Comparison of ENCODE assay signal across 15 cellular contexts in genomic region chr17:38568274-38568673, GRCh38. TPM values are rescaled to one million over a fixed set of nuclear protein-coding genes. Genes with fewer than 3 reads are reported as not detected.
DNase-seq lines count a peak whose midpoint lies in the region; ATAC-seq and TF ChIP-seq lines count a peak whose summit lies in the region.
"Had no signal": no experiment of that assay in that cellular context is flagged by ENCODE, and none has a peak within 500 bp of the region (broad histone marks: within the 10 kb centered on the region; RNA-seq: fewer than 3 reads in every experiment).

No MANE protein-coding gene starts in this region.

- H3K4me3 Mint-ChIP-seq in H9, result peak overlapping the region in 1 of 2 experiments; percentile 36; a peak in 1 of 5 replicates
- no peak overlapping the region for H3K4me3 Mint-ChIP-seq in WTC11
- H3K4me3 Mint-ChIP-seq: CD4-positive, CD25-positive, alpha-beta regulatory T cell had no signal

- no peak overlapping the region for H4K5ac ChIP-seq in H9 (ENCODE audit: insufficient read length, low read depth, low read length)

- no peak for TF ChIP-seq POLR2A in transverse colon (IDR thresholded peaks at IDR 0.05)

- H2AFZ ChIP-seq in H9 (ENCODE audit: low read length), result no peak overlapping the region

- H3K4ac ChIP-seq in H9 (ENCODE audit: low read depth, low read length), result no peak overlapping the region

- POLR2A ChIA-PET in WTC11 (lab: Charles Lee), result no interaction called here

- no peak overlapping the region for H3K4me3 ChIP-seq in transverse colon

- H3K18ac ChIP-seq in H9 (ENCODE audit: insufficient read length, low read depth, low read length), result no peak overlapping the region

- no peak overlapping the region for H3K4me2 ChIP-seq in H9 (ENCODE audit: insufficient read depth, insufficient read length, low read length)

- H3K27ac ChIP-seq in H9 (ENCODE audit: insufficient read length, low read depth, low read length) (no peak overlapping the region), substantia nigra (ENCODE audit: low read depth, low read length, poor library complexity, severe bottlenecking) (peak overlapping the region; percentile 100), transverse colon (no peak overlapping the region)

- H3K9me3 ChIP-seq in H9 (ENCODE audit: control insufficient read depth, low read depth, low read length) (no peaks in the 10 kb centered on the region), transverse colon (no peaks in the 10 kb centered on the region)

- H3K23ac ChIP-seq in H9 (ENCODE audit: insufficient read length, low read depth, low read length), result no peak overlapping the region

- no peak overlapping the region for H2BK12ac ChIP-seq in H9 (ENCODE audit: insufficient read length, low read depth, low read length)

- H2BK20ac ChIP-seq in H9 (ENCODE audit: low read depth, low read length, poor library complexity, severe bottlenecking), result no peak overlapping the region

- H3K4me1 ChIP-seq in H9 (ENCODE audit: insufficient read depth, low read length) (0 out of 2 replicates have a peak, but pooled peaks cover 3% of the 10 kb centered on the region), transverse colon (peaks cover 5 to 12% (median 9%) of the 10 kb centered on the region in 4 donors)

- H2BK5ac ChIP-seq in H9 (ENCODE audit: insufficient read length, low read length), result no peak overlapping the region

- H3K27me3 ChIP-seq in H9 (ENCODE audit: insufficient read depth, low read length) (peaks cover 63% of the 10 kb centered on the region), transverse colon (peaks cover 88% of the 10 kb centered on the region)

- intact Hi-C loops in transverse colon (cut with DNase I; ENCODE audit: low total_unique reads), result no loop called here

- no peak overlapping the region; the same call in 1 of the 2 replicates for H3K14ac ChIP-seq in H9 (ENCODE audit: insufficient read depth, low read length)

- H4K20me1 ChIP-seq in H9 (ENCODE audit: control insufficient read depth, insufficient read depth, insufficient read length), result no peaks in the 10 kb centered on the region

- no peaks in the 10 kb centered on the region for H3K36me3 Mint-ChIP-seq in H9 (ENCODE audit: insufficient read depth in 1 of 3, low read depth in 3 of 3)
- H3K36me3 Mint-ChIP-seq in WTC11, result no peaks in the 10 kb centered on the region
- H3K36me3 Mint-ChIP-seq: CD4-positive, CD25-positive, alpha-beta regulatory T cell had no signal

- no peaks in the 10 kb centered on the region for H3K79me1 ChIP-seq in H9 (ENCODE audit: insufficient read depth, low read depth, low read length, poor library complexity, severe bottlenecking)

- in situ Hi-C loops in transverse colon (cut with MboI; ENCODE audit: low pct_ligation_motif_present in 1 of 4, low pct_unique_long_range_greater_than_20kb in 1 of 4, low sequenced_read_pairs in 3 of 4), result loop anchor here in 2 of 4 donors (10.0 to 25.0 kb wide), 2 partner anchors 87 to 94 kb away; partner anchors contain the start of gene EPOP (in 1 of the 2)

- no peak overlapping the region for H2BK15ac ChIP-seq in H9 (ENCODE audit: low read depth, low read length)

- no peak overlapping the region for H2AK5ac ChIP-seq in H9 (ENCODE audit: insufficient read length, low read length)

- H3K4me1 Mint-ChIP-seq in H9, result peaks cover 25 to 43% of the 10 kb centered on the region in 2 experiments
- H3K4me1 Mint-ChIP-seq in WTC11, result peaks cover 40% of the 10 kb centered on the region

- WGBS in H9 (ENCODE audit: extremely low coverage, insufficient read length, low lambda C conversion rate), result no CpG with 5 or more reads among the region's 6 CpGs
- 79% methylated on average over 6 of the region's 6 CpGs; no CpG with 5 or more reads in 1 of the 2 donors for WGBS in transverse colon (ENCODE audit: low coverage in 1 of 2), 2 donors

- H3T11ph ChIP-seq in H9 (ENCODE audit: low read length), result no peak overlapping the region

- H3K56ac ChIP-seq in H9 (ENCODE audit: insufficient read length, low read depth, low read length), result no peak overlapping the region

- peaks cover 15% of the 10 kb centered on the region for H3K23me2 ChIP-seq in H9 (ENCODE audit: insufficient read length, low read depth, low read length, poor library complexity, severe bottlenecking)

- H2BK120ac ChIP-seq in H9 (ENCODE audit: low read depth, low read length, poor library complexity, severe bottlenecking), result no peak overlapping the region

- TF ChIP-seq EP300 in transverse colon (IDR thresholded peaks at IDR 0.05; ENCODE audit: low read depth), result no peak

- peak; percentile 39; the same call in 2 of the 3 replicates for TF ChIP-seq CTCF in H9 (conservative IDR thresholded peaks at IDR 0.05)
- TF ChIP-seq CTCF in WTC11 (IDR thresholded peaks at IDR 0.05), result no peak
- TF ChIP-seq CTCF in transverse colon (IDR thresholded peaks at IDR 0.05), result no peak

- H4K8ac ChIP-seq in H9 (replicated peaks; ENCODE audit: insufficient read length, low read depth, low read length), result no peak overlapping the region

- H3K9ac ChIP-seq in H9 (ENCODE audit: extremely low read depth, insufficient read length, low read length), result no peak overlapping the region

- H3K27ac Mint-ChIP-seq in H9 (no peak overlapping the region), WTC11 (no peak overlapping the region)
- H3K27ac Mint-ChIP-seq: CD4-positive, CD25-positive, alpha-beta regulatory T cell had no signal

- H4K91ac ChIP-seq in H9 (ENCODE audit: insufficient read length, low read depth, low read length), result no peak overlapping the region

- DNase-seq in H9 (peak; percentile 77), WTC11 (ENCODE audit: low spot score) (peak; percentile 52), globus pallidus (ENCODE audit: low spot score) (peak; percentile 55), substantia nigra (lab: John Stamatoyannopoulos, UW) (peak in 6 of 49 donors; percentile 29 to 44 (median 36)), SKM-1 (lab: John Stamatoyannopoulos, UW; ENCODE audit: unreplicated experiment) (no peak), mucosa of gallbladder (ENCODE audit: low spot score) (no peak), transverse colon (no peak)
- DNase-seq: CD4-positive, CD25-positive, alpha-beta regulatory T cell; KG1; NCI-H1436; NCI-H2029 treated with DMSO at 0.1 percent for 48 hours; NCI-H2227 treated with DMSO at 0.1 percent for 48 hours; RPMI8226 had no signal

- peak; percentile 8; the same call in 1 of the 2 replicates for ATAC-seq in WTC11
- ATAC-seq: HCT116 had no signal

- CTCF ChIA-PET in WTC11 (lab: Charles Lee), result interaction anchor here (0.6 to 2.0 kb wide), 8 partner anchors 9 to 95 kb away, joined by 3 to 9 read pairs (median 3); no protein-coding TSS in a partner anchor

- no peaks in the 10 kb centered on the region for H3K79me2 ChIP-seq in H9 (ENCODE audit: insufficient read depth, low read length)

- H3K27me3 Mint-ChIP-seq in H9 (ENCODE audit: low read depth) (peaks cover 95% of the 10 kb centered on the region), WTC11 (ENCODE audit: low read depth) (peaks cover 93% of the 10 kb centered on the region)

- no peaks in the 10 kb centered on the region for H3K36me3 ChIP-seq in transverse colon

- H3K9me3 Mint-ChIP-seq in H9, result no peaks in the 10 kb centered on the region; a peak in 2 of 5 replicates
- H3K9me3 Mint-ChIP-seq in WTC11, result no peaks in the 10 kb centered on the region

TF ChIP-seq in WTC11, 78 proteins besides CTCF, POLR2A, EP300 and RAD21 (continues in another document):
- TF ChIP-seq ZBTB21 (CRISPR knock-in tag; IDR thresholded peaks at IDR 0.05; ENCODE audit: borderline replicate concordance) (no peak), FOXJ3 (CRISPR knock-in tag; IDR thresholded peaks at IDR 0.05; ENCODE audit: borderline replicate concordance) (no peak), NFATC4 (CRISPR knock-in tag; IDR thresholded peaks at IDR 0.05) (no peak), ERG (CRISPR knock-in tag; IDR thresholded peaks at IDR 0.05) (no peak), RELA (CRISPR knock-in tag; IDR thresholded peaks at IDR 0.05; ENCODE audit: borderline replicate concordance) (no peak), CBFB (CRISPR knock-in tag; IDR thresholded peaks at IDR 0.05; ENCODE audit: low read depth) (no peak), USF2 (CRISPR knock-in tag; IDR thresholded peaks at IDR 0.05) (no peak), NFYB (CRISPR knock-in tag; conservative IDR thresholded peaks at IDR 0.05; ENCODE audit: low read depth) (no peak), ZNF425 (CRISPR knock-in tag; conservative IDR thresholded peaks at IDR 0.05) (no peak)

RNA-seq across cellular contexts. Expression of gene SRCIN1, which starts 37.5 kb away (rescaled TPM):
- total RNA-seq in H9 (2021) (6.7 and 6.9 TPM in 2 replicates), WTC11 (2021) (10.7 to 17.3 TPM (median 11.1 TPM) in 3 replicates), mucosa of gallbladder (4.5 TPM), transverse colon (1 to 10 TPM; 1.8 to 8.8 (median 5.2) TPM)
- total RNA-seq: CD4-positive, CD25-positive, alpha-beta regulatory T cell; M059J had no signal

Comparison
In these comparisons a context has a peak if more than half of its experiments do, and no peak if none do; other contexts are left out.
1. DNase-seq: peak in H9 (single experiment), WTC11 (single experiment) and globus pallidus (single experiment); none in SKM-1 (single experiment), mucosa of gallbladder (single experiment) and transverse colon (single experiment).